Comparison of ENCODE assay signal across 2 cellular contexts in the genomic region with DNA sequence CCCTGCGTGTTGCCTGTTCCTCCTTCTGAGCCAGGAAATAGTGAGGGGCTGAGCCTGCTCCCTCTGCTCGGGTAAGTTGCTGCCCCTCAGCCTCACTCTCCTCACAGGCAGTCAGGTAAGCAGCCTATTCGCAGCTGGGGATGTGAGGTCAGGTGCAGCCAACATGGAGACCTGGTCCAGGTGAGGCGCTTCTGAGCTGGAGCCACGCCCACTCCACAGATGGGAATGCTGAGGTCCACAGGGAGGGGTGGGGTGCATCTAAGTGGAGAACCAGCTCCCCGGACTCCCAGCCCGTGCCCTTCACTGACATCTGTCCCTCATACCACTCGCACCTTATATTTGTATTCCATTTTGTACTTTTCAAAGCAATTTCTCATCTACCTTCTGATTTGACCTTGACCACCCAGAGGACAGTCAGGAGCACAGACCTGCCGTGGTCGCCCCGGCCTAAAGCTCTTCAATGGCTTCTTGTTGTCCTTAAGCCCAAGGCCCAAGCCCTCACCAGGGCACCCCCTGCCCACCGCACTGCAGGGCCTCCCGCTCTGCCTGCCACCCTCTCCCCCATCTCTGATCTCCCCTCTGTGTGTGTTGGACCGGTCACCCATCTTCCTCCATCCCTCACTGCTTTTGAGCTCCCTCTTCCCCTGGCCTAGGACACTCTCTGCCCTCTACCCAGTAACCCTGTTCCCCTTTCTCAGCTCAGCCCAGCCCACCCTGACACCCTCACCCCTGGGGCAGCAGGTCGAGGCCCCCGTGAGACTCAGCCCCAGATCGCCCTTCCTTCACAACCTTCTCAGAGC.
TF ChIP-seq lines count a peak whose summit lies in the region.

No MANE protein-coding gene starts in this region.

TF ChIP-seq in IMR-90, 13 proteins besides CTCF, POLR2A, EP300 and RAD21:
- TF ChIP-seq MXI1 (IDR thresholded peaks at IDR 0.05; ENCODE audit: borderline replicate concordance, low read depth, low read length): no peak
- TF ChIP-seq RFX5 (IDR thresholded peaks at IDR 0.05; ENCODE audit: low read depth, low read length): no peak
- TF ChIP-seq CEBPB (IDR thresholded peaks at IDR 0.05; ENCODE audit: low read depth, low read length): no peak

TF ChIP-seq in H1, 55 proteins besides CTCF, POLR2A, EP300 and RAD21:
- no peak for TF ChIP-seq BCL11A (IDR thresholded peaks at IDR 0.05; ENCODE audit: low read depth in 2 of 2, low read length in 2 of 2)
- no peak for TF ChIP-seq RNF2 (IDR thresholded peaks at IDR 0.05; ENCODE audit: borderline replicate concordance, low read depth, low read length, missing control alignments, poor library complexity, severe bottlenecking)
- TF ChIP-seq JUND (IDR thresholded peaks at IDR 0.05; ENCODE audit: low read length): no peak
- TF ChIP-seq NANOG (IDR thresholded peaks at IDR 0.05; ENCODE audit: insufficient read depth, low read depth, low read length, poor library complexity, severe bottlenecking): no peak
- TF ChIP-seq NRF1 (IDR thresholded peaks at IDR 0.05; ENCODE audit: low read depth, low read length): no peak
- TF ChIP-seq HDAC6 (IDR thresholded peaks at IDR 0.05; ENCODE audit: low read depth, low read length): no peak
- TF ChIP-seq SRF (IDR thresholded peaks at IDR 0.05; ENCODE audit: low read depth, low read length): no peak
- no peak for TF ChIP-seq FOSL1 (IDR thresholded peaks at IDR 0.05; ENCODE audit: insufficient read depth, low read depth, low read length)
- TF ChIP-seq BRCA1 (IDR thresholded peaks at IDR 0.05; ENCODE audit: low read depth, low read length): no peak
- TF ChIP-seq, protein P1, sequence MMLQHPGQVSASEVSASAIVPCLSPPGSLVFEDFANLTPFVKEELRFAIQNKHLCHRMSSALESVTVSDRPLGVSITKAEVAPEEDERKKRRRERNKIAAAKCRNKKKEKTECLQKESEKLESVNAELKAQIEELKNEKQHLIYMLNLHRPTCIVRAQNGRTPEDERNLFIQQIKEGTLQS (IDR thresholded peaks at IDR 0.05; ENCODE audit: insufficient read depth, low read depth, low read length): no peak
- no peak for TF ChIP-seq CTBP2 (IDR thresholded peaks at IDR 0.05; ENCODE audit: borderline replicate concordance, insufficient read depth, insufficient read length, low read length)
- no peak for TF ChIP-seq TBP (IDR thresholded peaks at IDR 0.05; ENCODE audit: low read depth, low read length)
- TF ChIP-seq USF2 (IDR thresholded peaks at IDR 0.05; ENCODE audit: low read length): no peak
- no peak for TF ChIP-seq CHD1 (IDR thresholded peaks at IDR 0.05; ENCODE audit: low read depth, low read length)
- TF ChIP-seq BACH1 (IDR thresholded peaks at IDR 0.05; ENCODE audit: low read length): no peak
- no peak for TF ChIP-seq SAP30 (IDR thresholded peaks at IDR 0.05; ENCODE audit: insufficient read depth, insufficient replicate concordance, low read length)
